ENCODE assay signal across 2 cellular contexts in genomic region chr5:134018154-134018985, GRCh38.
A peak's percentile ranks its signal among the peaks of the same experiment; 100 is the strongest.
TF ChIP-seq lines count a peak whose summit lies in the region.

No MANE protein-coding gene starts in this region.

TF ChIP-seq in IMR-90, 13 proteins besides CTCF, POLR2A, EP300 and RAD21 (continued from another document):
- TF ChIP-seq USF2 (IDR thresholded peaks at IDR 0.05; ENCODE audit: low read depth, low read length) (no peak), RCOR1 (IDR thresholded peaks at IDR 0.05; ENCODE audit: insufficient replicate concordance, low read length) (no peak)

TF ChIP-seq in liver, 16 proteins besides CTCF, POLR2A, EP300 and RAD21 (continued from another document):
- TF ChIP-seq REST (IDR thresholded peaks at IDR 0.05), result peak; percentile 88
- no peak for TF ChIP-seq TAF1 (conservative IDR thresholded peaks at IDR 0.05)
- peak; percentile 56 to 93 for TF ChIP-seq EGR1 (IDR thresholded peaks at IDR 0.05; ENCODE audit: low read depth in 2 of 2)
- TF ChIP-seq ATF3 (IDR thresholded peaks at IDR 0.05), result peak; percentile 73
- peak; percentile 75 for TF ChIP-seq FOXA1 (IDR thresholded peaks at IDR 0.05)
- TF ChIP-seq YY1 (IDR thresholded peaks at IDR 0.05), result peak; percentile 94
- TF ChIP-seq RXRA (IDR thresholded peaks at IDR 0.05), result peak; percentile 93 to 98
- TF ChIP-seq HNF4G (IDR thresholded peaks at IDR 0.05), result peak; percentile 99
- peak; percentile 100 for TF ChIP-seq SP1 (IDR thresholded peaks at IDR 0.05)
- peak; percentile 60 to 89 for TF ChIP-seq JUND (IDR thresholded peaks at IDR 0.05)
- peak; percentile 87 for TF ChIP-seq ZBTB33 (IDR thresholded peaks at IDR 0.05)
- peak; percentile 100 for TF ChIP-seq HNF4A (conservative IDR thresholded peaks at IDR 0.05)
- peak; percentile 90 for TF ChIP-seq MAX (IDR thresholded peaks at IDR 0.05)
